8 cellular contexts compared by ENCODE assay signal in the genomic region with DNA sequence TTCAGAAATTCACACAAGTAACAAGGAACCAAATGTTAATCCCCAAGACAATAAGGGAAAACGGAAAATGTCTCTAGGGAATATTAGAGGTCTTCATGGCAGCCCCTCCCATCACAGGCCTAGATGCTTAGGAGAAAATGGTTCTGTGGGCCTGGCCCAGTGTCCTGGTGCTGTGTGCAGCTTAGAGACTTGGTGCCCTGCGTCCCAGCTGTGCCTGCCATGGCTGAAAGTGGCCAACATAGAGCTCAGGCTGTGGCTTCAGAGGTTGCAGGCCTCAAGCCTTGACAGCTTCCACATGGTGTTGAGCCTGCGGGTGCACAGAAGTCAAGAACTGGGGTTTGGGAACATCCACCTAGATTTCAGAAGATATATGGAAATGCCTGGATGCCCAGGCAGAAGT.
"Had no signal": no experiment of that assay in that cellular context is flagged by ENCODE, and none has a peak within 500 bp of the region (broad histone marks: within the 10 kb centered on the region; RNA-seq: fewer than 3 reads in every experiment).

No MANE protein-coding gene starts in this region.

- FAIRE-seq: G401.6, GM12878, GM12891, GM12892, GM18507, GM19239 had no signal

- H3K4me3 ChIP-seq: GM12878 had no signal

- ATAC-seq: GM12878 had no signal

- DNase-seq: GDM1, GF-D8 had no signal
